Comparison of ENCODE assay signal across 18 cellular contexts in genomic region chr15:71807691-71808091, GRCh38. TPM values are rescaled to one million over a fixed set of nuclear protein-coding genes. Genes with fewer than 3 reads are reported as not detected.
A peak's percentile ranks its signal among the peaks of the same experiment; 100 is the strongest.
DNase-seq lines count a peak whose midpoint lies in the region; ATAC-seq and TF ChIP-seq lines count a peak whose summit lies in the region.
"Had no signal": no experiment of that assay in that cellular context is flagged by ENCODE, and none has a peak within 500 bp of the region (broad histone marks: within the 10 kb centered on the region; RNA-seq: fewer than 3 reads in every experiment).

No MANE protein-coding gene starts in this region.

- H3K18ac ChIP-seq in IMR-90 (ENCODE audit: low read depth, low read length): no peak overlapping the region

- no peak overlapping the region for H3K27ac ChIP-seq in IMR-90 (ENCODE audit: insufficient read depth, low read length)
- H3K27ac ChIP-seq: dorsolateral prefrontal cortex, gastrocnemius medialis had no signal

- in situ Hi-C loops in IMR-90 (cut with MboI; ENCODE audit: low sequenced_read_pairs): loop anchor here (5.0 to 10.0 kb wide), 3 partner anchors 360 to 833 kb away; no protein-coding TSS in a partner anchor

- no peak overlapping the region; a peak in 1 of 4 replicates for H4K8ac ChIP-seq in IMR-90 (ENCODE audit: low read depth in 2 of 2, low read length in 2 of 2)

- no peak overlapping the region for H2AK9ac ChIP-seq in IMR-90 (replicated peaks; ENCODE audit: low read depth, low read length, poor library complexity)

- POLR2A ChIA-PET in IMR-90 (lab: Charles Lee; ENCODE audit: unreplicated experiment): no interaction called here

- no peak overlapping the region for H2AK5ac ChIP-seq in IMR-90 (ENCODE audit: low read depth, low read length)

- no peak overlapping the region for H2BK20ac ChIP-seq in IMR-90 (ENCODE audit: low read depth, low read length)

- peaks cover 5% of the 10 kb centered on the region; the same call in 1 of the 2 replicates for H3K9me1 ChIP-seq in IMR-90 (ENCODE audit: insufficient read depth, low read length)

- H2AFZ ChIP-seq in IMR-90 (replicated peaks; ENCODE audit: low read length, poor library complexity): peak overlapping the region; percentile 68

- no peaks in the 10 kb centered on the region for H4K20me1 ChIP-seq in IMR-90 (ENCODE audit: insufficient read depth, low read length)

- H3K23ac ChIP-seq in IMR-90 (ENCODE audit: low read depth, low read length): 0 out of 2 replicates have a peak overlapping the region, but pooled peaks have one; percentile 1

- H2BK5ac ChIP-seq in IMR-90 (ENCODE audit: low read depth, low read length, poor library complexity, severe bottlenecking): no peak overlapping the region

- no peak overlapping the region for H3K56ac ChIP-seq in IMR-90 (ENCODE audit: extremely low read depth, insufficient read depth, low read length)

- TF ChIP-seq POLR2A in IMR-90 (IDR thresholded peaks at IDR 0.05; ENCODE audit: low read depth, low read length): no peak

- no peak for TF ChIP-seq RAD21 in IMR-90 (IDR thresholded peaks at IDR 0.05; ENCODE audit: low read length)

- no peak overlapping the region for H3K4me2 ChIP-seq in IMR-90 (ENCODE audit: low read depth, low read length)

- H2BK120ac ChIP-seq in IMR-90 (ENCODE audit: low read depth, low read length): no peak overlapping the region

- CTCF ChIA-PET in IMR-90 (lab: Yijun Ruan, JAX): interaction anchor here (1.6 kb wide), 1 partner anchor 55 kb away, joined by 5 read pairs; no protein-coding TSS in a partner anchor

- H3K36me3 ChIP-seq in IMR-90 (ENCODE audit: control insufficient read depth, insufficient read depth, low read length): no peaks in the 10 kb centered on the region
- H3K36me3 ChIP-seq: BE2C, gastrocnemius medialis had no signal

- ATAC-seq in IMR-90 (ENCODE audit: low read depth) (peak; percentile 54), HG02642 (IDR thresholded peaks at IDR 0.05; ENCODE audit: poor library complexity, unreplicated experiment) (no peak), GM21786 (IDR thresholded peaks at IDR 0.05; ENCODE audit: unreplicated experiment) (no peak)
- ATAC-seq: gastrocnemius medialis; stimulated activated effector memory CD8-positive, alpha-beta T cell treated with anti-CD3 and anti-CD28 coated beads, Interleukin-12 subunit alpha, Interleukin-12 subunit beta, amount 100 ng/mL, for 72 hours had no signal

- no peak overlapping the region for H3K9ac ChIP-seq in IMR-90 (ENCODE audit: low read depth, low read length)

- intact Hi-C loops in IMR-90 (cut with micrococcal nuclease): loop anchor here (10.0 kb wide), 1 partner anchor 913 kb away; the partner anchor contains the start of genes LRRC49 and THAP10

- no peak for TF ChIP-seq CTCF in IMR-90 (conservative IDR thresholded peaks at IDR 0.05; ENCODE audit: low read depth, low read length)

- H4K5ac ChIP-seq in IMR-90 (ENCODE audit: low read depth, low read length): no peak overlapping the region

- no peak overlapping the region for H3K14ac ChIP-seq in IMR-90 (replicated peaks; ENCODE audit: low read depth, low read length)

- 0 out of 2 replicates have a peak overlapping the region, but pooled peaks have one; percentile 2 for H4K91ac ChIP-seq in IMR-90 (ENCODE audit: insufficient read depth, low read depth, low read length)

- no peak overlapping the region for H2BK15ac ChIP-seq in IMR-90 (ENCODE audit: low read depth, low read length)

- no peak overlapping the region for H3K4ac ChIP-seq in IMR-90 (ENCODE audit: low read depth, low read length)

- no peaks in the 10 kb centered on the region for H3K79me1 ChIP-seq in IMR-90 (ENCODE audit: low read depth in 1 of 2, low read length in 2 of 2)

- no peaks in the 10 kb centered on the region for H3K9me3 ChIP-seq in IMR-90 (ENCODE audit: control insufficient read depth, insufficient read depth, low read length)
- H3K9me3 ChIP-seq: BE2C, gastrocnemius medialis had no signal

- DNase-seq in EH (ENCODE audit: low read depth) (peak; percentile 55), IMR-90 (peak; percentile 33), dedifferentiated amniotic fluid mesenchymal stem cell (ENCODE audit: extremely low spot score) (peak; percentile 49), kidney tubule cell (ENCODE audit: low spot score) (peak; percentile 17), NCI-H748 (lab: John Stamatoyannopoulos, UW; ENCODE audit: unreplicated experiment) (no peak), NOMO-1 treated with DMSO at 0.1 percent for 48 hours (lab: John Stamatoyannopoulos, UW; ENCODE audit: unreplicated experiment) (no peak)
- DNase-seq: activated CD4-positive, alpha-beta T cell treated with anti-CD3 and anti-CD28 coated beads, Interleukin-2, amount 50 U/mL, for 1 hour; dorsolateral prefrontal cortex; gastrocnemius medialis; Karpas-422; NCI-H2029; SHP77; stimulated activated CD4-positive, alpha-beta T cell treated with anti-CD3 and anti-CD28 coated beads, Interleukin-4, amount 100 ng/mL, for 24 hours; T1000 had no signal

- H3K27me3 ChIP-seq in IMR-90 (ENCODE audit: control insufficient read depth, insufficient read depth, low read length): no peaks in the 10 kb centered on the region
- H3K27me3 ChIP-seq: BE2C, dorsolateral prefrontal cortex, gastrocnemius medialis had no signal

- H3K4me3 ChIP-seq in IMR-90 (ENCODE audit: insufficient read depth, low read depth, low read length): no peak overlapping the region
- H3K4me3 ChIP-seq: dorsolateral prefrontal cortex, gastrocnemius medialis had no signal

- dilution Hi-C loops in IMR-90 (cut with HindIII; ENCODE audit: low sequenced_read_pairs, unreplicated experiment): no loop called here

- 50% methylated on average over 2 of the region's 4 CpGs; no CpG with 5 or more reads in 1 of the 2 experiments for WGBS in IMR-90 (ENCODE audit: extremely low coverage in 2 of 2, insufficient read length in 1 of 2), 2 experiments

- H3K4me1 ChIP-seq in IMR-90 (ENCODE audit: control insufficient read depth, insufficient read depth, low read length): peaks cover 15% of the 10 kb centered on the region
- H3K4me1 ChIP-seq: gastrocnemius medialis had no signal

- no TSS peak for BruUV-seq in IMR-90 (replicated peaks; lab: Mats Ljungman, UMichigan)

TF ChIP-seq in IMR-90, 13 proteins besides CTCF, POLR2A, EP300 and RAD21:
- TF ChIP-seq RCOR1 (IDR thresholded peaks at IDR 0.05; ENCODE audit: insufficient replicate concordance, low read length) (no peak), CEBPB (IDR thresholded peaks at IDR 0.05; ENCODE audit: low read depth, low read length) (no peak), MAFK (IDR thresholded peaks at IDR 0.05; ENCODE audit: low read depth, low read length) (no peak), FOS (IDR thresholded peaks at IDR 0.05; ENCODE audit: low read depth, low read length) (no peak), ELK1 (IDR thresholded peaks at IDR 0.05; ENCODE audit: borderline replicate concordance, low read depth, low read length) (no peak), SMC3 (IDR thresholded peaks at IDR 0.05; ENCODE audit: low read depth, low read length) (no peak), MAZ (IDR thresholded peaks at IDR 0.05; ENCODE audit: borderline replicate concordance, low read depth, low read length) (no peak; the same call in 1 of the 2 replicates), MXI1 (IDR thresholded peaks at IDR 0.05; ENCODE audit: borderline replicate concordance, low read depth, low read length) (no peak), RFX5 (IDR thresholded peaks at IDR 0.05; ENCODE audit: low read depth, low read length) (no peak)

RNA-seq across cellular contexts. Expression of gene NR2E3, which starts 2.7 kb away (rescaled TPM):
- under 0.01 and 0.56 TPM in 2 replicates for total RNA-seq in IMR-90 (2012; rRNA removed)
- 0.19 and 0.29 TPM in 2 replicates for polyA plus RNA-seq in IMR-90 (2012; rRNA removed)
- polyA plus RNA-seq in IMR-90 (2012; cell fraction: cytosol; rRNA removed): 0.19 and 0.23 TPM in 2 replicates
- polyA plus RNA-seq in IMR-90 (2012; cell fraction: nucleus; rRNA removed; ENCODE audit: low replicate concordance): 2.0 and 3.6 TPM in 2 replicates
- total RNA-seq: gastrocnemius medialis had no signal

Comparison
In these comparisons a context has a peak if more than half of its experiments do, and no peak if none do; other contexts are left out.
1. DNase-seq: peak in EH (single experiment), IMR-90 (single experiment), dedifferentiated amniotic fluid mesenchymal stem cell (single experiment) and kidney tubule cell (single experiment); none in NCI-H748 (single experiment) and NOMO-1 treated with DMSO at 0.1 percent for 48 hours (single experiment).